ENCODE assay signal across 9 cellular contexts in the genomic region with DNA sequence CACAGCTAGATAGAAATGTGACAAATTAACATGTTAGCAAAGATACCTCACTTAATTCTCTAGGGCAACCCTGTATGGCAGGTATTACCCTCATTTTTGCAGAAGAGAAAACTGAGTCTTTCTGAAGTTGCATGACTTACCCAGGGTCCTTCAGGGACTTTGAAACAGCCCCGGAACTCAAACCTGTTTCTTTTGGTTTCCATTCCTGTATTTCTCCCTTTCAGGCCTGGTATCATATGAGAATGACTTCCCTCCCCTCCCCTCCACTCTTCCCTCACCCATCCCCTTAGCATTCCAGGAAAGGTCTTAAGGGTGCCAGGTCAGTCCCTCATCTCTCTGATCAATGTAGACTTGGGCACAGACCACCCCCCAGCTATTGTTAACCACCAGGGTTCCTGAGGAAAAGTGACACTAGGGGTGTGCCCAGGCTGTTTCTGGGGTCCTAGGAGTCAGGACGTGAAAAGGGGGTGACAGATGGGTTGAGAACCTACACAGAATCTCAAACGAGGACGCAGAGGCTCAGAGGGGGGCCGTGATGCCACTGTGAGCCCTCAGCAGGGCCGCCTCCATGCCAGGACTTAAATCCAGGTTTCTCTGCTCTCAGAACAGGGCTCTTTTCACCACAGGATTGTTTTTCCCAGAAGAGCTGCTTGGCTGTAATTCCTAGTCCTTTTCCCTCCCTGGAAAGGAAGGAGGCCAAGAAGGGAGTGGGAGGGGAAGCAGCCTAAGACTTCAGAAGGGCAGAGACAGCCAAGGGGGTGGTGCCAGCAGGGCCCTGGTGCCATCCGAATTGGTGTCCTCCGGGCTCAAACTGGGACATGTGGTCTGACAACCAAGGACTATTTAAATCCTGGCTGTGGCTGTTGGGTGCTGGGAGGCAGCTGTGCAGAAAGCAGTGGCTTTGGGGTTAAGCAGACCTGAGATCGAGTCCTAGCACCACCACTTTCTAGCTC. TPM values are rescaled to one million over a fixed set of nuclear protein-coding genes. Genes with fewer than 3 reads are reported as not detected.
DNase-seq lines count a peak whose midpoint lies in the region; ATAC-seq and TF ChIP-seq lines count a peak whose summit lies in the region.
"Had no signal": no experiment of that assay in that cellular context is flagged by ENCODE, and none has a peak within 500 bp of the region (broad histone marks: within the 10 kb centered on the region; RNA-seq: fewer than 3 reads in every experiment).

No MANE protein-coding gene starts in this region.

- RAD21 ChIA-PET in HCT116 (lab: Charles Lee; ENCODE audit: low non-redundant PET in 1 of 2, low total read pairs in 2 of 2, uncharacterized antibody in 2 of 2, unreplicated experiment in 2 of 2): no interaction called here

- no peaks in the 10 kb centered on the region for H3K36me3 ChIP-seq in HCT116 (ENCODE audit: control insufficient read depth in 1 of 2, insufficient read depth in 2 of 2, low read length in 2 of 2)

- no peak for DNase-seq in HCT116 (ENCODE audit: low read depth, low spot score)
- DNase-seq in immature natural killer cell: no peak
- no peak for DNase-seq in stimulated activated effector memory CD8-positive, alpha-beta T cell treated with anti-CD3 and anti-CD28 coated beads, Interleukin-12 subunit alpha, Interleukin-12 subunit beta, amount 100 ng/mL, for 72 hours (ENCODE audit: low spot score in 2 of 2)
- DNase-seq in NOMO-1 treated with dmso at 0.1 percent for 144 hours (lab: John Stamatoyannopoulos, UW; ENCODE audit: unreplicated experiment): no peak
- DNase-seq in DMS114 treated with DMSO at 0.1 percent for 48 hours (lab: John Stamatoyannopoulos, UW; ENCODE audit: unreplicated experiment): no peak
- no peak for DNase-seq in NCI-H146 (lab: John Stamatoyannopoulos, UW)
- DNase-seq in UCSD-AML1 (lab: John Stamatoyannopoulos, UW; ENCODE audit: unreplicated experiment): no peak

- H3K4me1 Mint-ChIP-seq in activated naive CD8-positive, alpha-beta T cell (ENCODE audit: low read depth): peaks cover 25% of the 10 kb centered on the region
- H3K4me1 Mint-ChIP-seq in immature natural killer cell: peaks cover 26 to 28% of the 10 kb centered on the region in 2 donors
- peaks cover 31% of the 10 kb centered on the region for H3K4me1 Mint-ChIP-seq in stimulated activated effector memory CD8-positive, alpha-beta T cell treated with anti-CD3 and anti-CD28 coated beads, Interleukin-12 subunit alpha, Interleukin-12 subunit beta, amount 100 ng/mL, for 72 hours

- H3K27me3 ChIP-seq in HCT116 (ENCODE audit: insufficient read depth, low read length): no peaks in the 10 kb centered on the region

- no peak for TF ChIP-seq RAD21 in HCT116 (IDR thresholded peaks at IDR 0.05; ENCODE audit: low read depth)

- peaks cover 27% of the 10 kb centered on the region for H3K79me2 ChIP-seq in HCT116 (ENCODE audit: insufficient read depth, low read length)

- CTCF ChIA-PET in HCT116 (lab: Charles Lee): no interaction called here

- H3K4me3 ChIP-seq in HCT116 (replicated peaks in 1 of 2; ENCODE audit: low read depth in 1 of 2, low read length in 2 of 2): no peak overlapping the region

- no peak overlapping the region for H3K4me3 Mint-ChIP-seq in activated naive CD8-positive, alpha-beta T cell
- peak overlapping the region; percentile 6 to 53 (median 42) for H3K4me3 Mint-ChIP-seq in immature natural killer cell
- no peak overlapping the region for H3K4me3 Mint-ChIP-seq in stimulated activated effector memory CD8-positive, alpha-beta T cell treated with anti-CD3 and anti-CD28 coated beads, Interleukin-12 subunit alpha, Interleukin-12 subunit beta, amount 100 ng/mL, for 72 hours

- no peak overlapping the region for H2AFZ ChIP-seq in HCT116 (ENCODE audit: low read depth, low read length, poor library complexity, severe bottlenecking)

- no peaks in the 10 kb centered on the region for H3K9me3 ChIP-seq in HCT116 (ENCODE audit: control insufficient read depth in 1 of 2, insufficient read depth in 1 of 2, low read depth in 1 of 2, low read length in 2 of 2)

- intact Hi-C loops in HCT116 (cut with micrococcal nuclease): no loop called here

- ATAC-seq in HCT116: no peak
- ATAC-seq in stimulated activated effector memory CD8-positive, alpha-beta T cell treated with anti-CD3 and anti-CD28 coated beads, Interleukin-12 subunit alpha, Interleukin-12 subunit beta, amount 100 ng/mL, for 72 hours: no peak

- H3K36me3 Mint-ChIP-seq in activated naive CD8-positive, alpha-beta T cell: no peaks in the 10 kb centered on the region
- H3K36me3 Mint-ChIP-seq in immature natural killer cell: no peaks in the 10 kb centered on the region
- H3K36me3 Mint-ChIP-seq in stimulated activated effector memory CD8-positive, alpha-beta T cell treated with anti-CD3 and anti-CD28 coated beads, Interleukin-12 subunit alpha, Interleukin-12 subunit beta, amount 100 ng/mL, for 72 hours: peaks cover 30% of the 10 kb centered on the region

- POLR2A ChIA-PET in HCT116 (lab: Charles Lee): no interaction called here

- no peaks in the 10 kb centered on the region for H3K9me2 ChIP-seq in HCT116 (ENCODE audit: insufficient read depth)

- H3K27ac ChIP-seq in HCT116 (ENCODE audit: low read depth, low read length): no peak overlapping the region
- H3K27ac ChIP-seq: VCaP had no signal

- H3K4me1 ChIP-seq in HCT116 (ENCODE audit: control insufficient read depth in 1 of 2, insufficient read depth in 2 of 2, low read length in 2 of 2): peaks cover 11 to 46% of the 10 kb centered on the region in 2 experiments

- no peaks in the 10 kb centered on the region for H3K27me3 Mint-ChIP-seq in activated naive CD8-positive, alpha-beta T cell
- H3K27me3 Mint-ChIP-seq in immature natural killer cell (ENCODE audit: low read depth in 3 of 3): peaks cover 9 to 15% (median 12%) of the 10 kb centered on the region in 3 donors

- TF ChIP-seq CTCF in HCT116 (IDR thresholded peaks at IDR 0.05 in 2 of 3, conservative IDR thresholded peaks at IDR 0.05 in 1 of 3; ENCODE audit: borderline replicate concordance in 1 of 3, insufficient read depth in 1 of 3, low read depth in 2 of 3, low read length in 2 of 3): no peak

- no peak for TF ChIP-seq POLR2A in HCT116 (IDR thresholded peaks at IDR 0.05; ENCODE audit: borderline replicate concordance, extremely low read depth, insufficient read depth, insufficient read length)

- H3K9ac ChIP-seq in HCT116 (ENCODE audit: low read length): 0 out of 2 replicates have a peak overlapping the region, but pooled peaks have one; percentile 11

- H3K9me3 Mint-ChIP-seq in activated naive CD8-positive, alpha-beta T cell (ENCODE audit: low read depth): no peaks in the 10 kb centered on the region
- H3K9me3 Mint-ChIP-seq in immature natural killer cell: no peaks in the 10 kb centered on the region
- no peaks in the 10 kb centered on the region for H3K9me3 Mint-ChIP-seq in stimulated activated effector memory CD8-positive, alpha-beta T cell treated with anti-CD3 and anti-CD28 coated beads, Interleukin-12 subunit alpha, Interleukin-12 subunit beta, amount 100 ng/mL, for 72 hours

- 0 out of 2 replicates have a peak, but pooled peaks cover 9% of the 10 kb centered on the region for H4K20me1 ChIP-seq in HCT116 (ENCODE audit: insufficient read depth)

- H3K4me2 ChIP-seq in HCT116 (ENCODE audit: low read length): no peak overlapping the region

- H3K27ac Mint-ChIP-seq in activated naive CD8-positive, alpha-beta T cell: peak overlapping the region; percentile 41
- peak overlapping the region in 3 of 6 donors; percentile 17 to 49 (median 28) for H3K27ac Mint-ChIP-seq in immature natural killer cell
- H3K27ac Mint-ChIP-seq in stimulated activated effector memory CD8-positive, alpha-beta T cell treated with anti-CD3 and anti-CD28 coated beads, Interleukin-12 subunit alpha, Interleukin-12 subunit beta, amount 100 ng/mL, for 72 hours: peak overlapping the region; percentile 15

- no TSS peak for BruUV-seq in HCT116 (replicated peaks; lab: Mats Ljungman, UMichigan)

TF ChIP-seq in HCT116, 20 proteins besides CTCF, POLR2A, EP300 and RAD21 (continues in another document):
- TF ChIP-seq EZH2phosphoT487 (IDR thresholded peaks at IDR 0.05; ENCODE audit: borderline replicate concordance): no peak
- TF ChIP-seq, protein P1, sequence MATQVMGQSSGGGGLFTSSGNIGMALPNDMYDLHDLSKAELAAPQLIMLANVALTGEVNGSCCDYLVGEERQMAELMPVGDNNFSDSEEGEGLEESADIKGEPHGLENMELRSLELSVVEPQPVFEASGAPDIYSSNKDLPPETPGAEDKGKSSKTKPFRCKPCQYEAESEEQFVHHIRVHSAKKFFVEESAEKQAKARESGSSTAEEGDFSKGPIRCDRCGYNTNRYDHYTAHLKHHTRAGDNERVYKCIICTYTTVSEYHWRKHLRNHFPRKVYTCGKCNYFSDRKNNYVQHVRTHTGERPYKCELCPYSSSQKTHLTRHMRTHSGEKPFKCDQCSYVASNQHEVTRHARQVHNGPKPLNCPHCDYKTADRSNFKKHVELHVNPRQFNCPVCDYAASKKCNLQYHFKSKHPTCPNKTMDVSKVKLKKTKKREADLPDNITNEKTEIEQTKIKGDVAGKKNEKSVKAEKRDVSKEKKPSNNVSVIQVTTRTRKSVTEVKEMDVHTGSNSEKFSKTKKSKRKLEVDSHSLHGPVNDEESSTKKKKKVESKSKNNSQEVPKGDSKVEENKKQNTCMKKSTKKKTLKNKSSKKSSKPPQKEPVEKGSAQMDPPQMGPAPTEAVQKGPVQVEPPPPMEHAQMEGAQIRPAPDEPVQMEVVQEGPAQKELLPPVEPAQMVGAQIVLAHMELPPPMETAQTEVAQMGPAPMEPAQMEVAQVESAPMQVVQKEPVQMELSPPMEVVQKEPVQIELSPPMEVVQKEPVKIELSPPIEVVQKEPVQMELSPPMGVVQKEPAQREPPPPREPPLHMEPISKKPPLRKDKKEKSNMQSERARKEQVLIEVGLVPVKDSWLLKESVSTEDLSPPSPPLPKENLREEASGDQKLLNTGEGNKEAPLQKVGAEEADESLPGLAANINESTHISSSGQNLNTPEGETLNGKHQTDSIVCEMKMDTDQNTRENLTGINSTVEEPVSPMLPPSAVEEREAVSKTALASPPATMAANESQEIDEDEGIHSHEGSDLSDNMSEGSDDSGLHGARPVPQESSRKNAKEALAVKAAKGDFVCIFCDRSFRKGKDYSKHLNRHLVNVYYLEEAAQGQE (IDR thresholded peaks at IDR 0.05; ENCODE audit: low read depth): no peak

RNA-seq across cellular contexts. Expression of a gene that starts 2.1 kb away (rescaled TPM):
- 111 TPM for total RNA-seq in HCT116 (2021; ENCODE audit: unreplicated experiment)
- 78.7 and 84.7 TPM in 2 replicates for polyA plus RNA-seq in HCT116 (2012)
- polyA plus RNA-seq in immature natural killer cell: 10 to 100 TPM; 36.6 to 90.0 (median 39.5) TPM

Comparison
In these comparisons a context has a peak if more than half of its experiments do, and no peak if none do; other contexts are left out.
1. H3K4me3 Mint-ChIP-seq: peak in immature natural killer cell (5 of 5); none in activated naive CD8-positive, alpha-beta T cell (single experiment) and stimulated activated effector memory CD8-positive, alpha-beta T cell treated with anti-CD3 and anti-CD28 coated beads, Interleukin-12 subunit alpha, Interleukin-12 subunit beta, amount 100 ng/mL, for 72 hours (single experiment).